Comparison of ENCODE assay signal across 9 cellular contexts in the genomic region with DNA sequence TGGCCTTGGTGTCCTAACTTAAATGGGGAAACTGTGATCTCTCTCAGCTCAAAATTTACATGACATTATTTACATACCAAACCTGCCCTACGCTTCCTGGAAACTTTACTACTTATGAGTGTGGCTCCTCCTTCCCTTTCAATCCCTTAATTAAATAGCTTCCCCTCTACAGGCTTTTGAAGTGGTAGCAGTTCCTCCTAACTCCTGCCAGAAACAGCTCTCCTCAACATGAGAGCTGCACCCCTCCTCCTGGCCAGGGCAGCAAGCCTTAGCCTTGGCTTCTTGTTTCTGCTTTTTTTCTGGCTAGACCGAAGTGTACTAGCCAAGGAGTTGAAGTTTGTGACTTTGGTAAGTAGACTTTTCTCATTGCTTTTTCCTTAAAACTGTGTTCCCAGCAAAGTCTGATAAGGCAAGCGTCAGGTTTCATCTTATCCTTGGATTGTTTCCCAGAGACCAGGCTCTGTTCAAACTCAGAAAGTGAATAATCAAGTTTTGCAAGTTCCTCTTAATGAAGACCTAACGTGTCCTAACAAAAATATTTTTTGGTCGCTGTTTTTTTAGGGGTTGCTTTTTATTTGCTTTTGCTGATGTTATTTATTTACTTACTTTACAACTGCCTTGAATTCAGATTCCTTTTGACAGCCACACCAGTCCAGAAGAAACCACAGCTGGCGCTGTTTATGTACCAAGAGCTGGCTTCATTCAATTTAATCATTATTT. TPM values are rescaled to one million over a fixed set of nuclear protein-coding genes. Genes with fewer than 3 reads are reported as not detected.
DNase-seq lines count a peak whose midpoint lies in the region; ATAC-seq, FAIRE-seq and TF ChIP-seq lines count a peak whose summit lies in the region.
"Had no signal": no experiment of that assay in that cellular context is flagged by ENCODE, and none has a peak within 500 bp of the region (broad histone marks: within the 10 kb centered on the region; RNA-seq: fewer than 3 reads in every experiment).

A gene with protein sequence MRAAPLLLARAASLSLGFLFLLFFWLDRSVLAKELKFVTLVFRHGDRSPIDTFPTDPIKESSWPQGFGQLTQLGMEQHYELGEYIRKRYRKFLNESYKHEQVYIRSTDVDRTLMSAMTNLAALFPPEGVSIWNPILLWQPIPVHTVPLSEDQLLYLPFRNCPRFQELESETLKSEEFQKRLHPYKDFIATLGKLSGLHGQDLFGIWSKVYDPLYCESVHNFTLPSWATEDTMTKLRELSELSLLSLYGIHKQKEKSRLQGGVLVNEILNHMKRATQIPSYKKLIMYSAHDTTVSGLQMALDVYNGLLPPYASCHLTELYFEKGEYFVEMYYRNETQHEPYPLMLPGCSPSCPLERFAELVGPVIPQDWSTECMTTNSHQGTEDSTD (plus strand): TSS at position 179 of the 720 bp plus-strand sequence. CDS start 50 bp downstream, at position 229.

- H3K4me1 Mint-ChIP-seq in IgD-negative memory B cell: peaks cover 7 to 10% (median 8%) of the 10 kb centered on the region in 3 donors
- peaks cover 4 to 7% of the 10 kb centered on the region in 2 donors for H3K4me1 Mint-ChIP-seq in stimulated activated naive B cell treated with anti-CD40 and anti-IgM and Interleukin-4, amounts not matched to agents 10 μg/mL and 1 μg/mL and 100 μg/mL, for 72 hours
- H3K4me1 Mint-ChIP-seq in activated T-cell treated with anti-CD3 and anti-CD28 coated beads, Interleukin-2, amount 50 U/mL, for 4 hours (ENCODE audit: low read depth): no peaks in the 10 kb centered on the region

- H3K27me3 Mint-ChIP-seq in IgD-negative memory B cell: no peaks in the 10 kb centered on the region
- no peaks in the 10 kb centered on the region for H3K27me3 Mint-ChIP-seq in stimulated activated naive B cell treated with anti-CD40 and anti-IgM and Interleukin-4, amounts not matched to agents 10 μg/mL and 1 μg/mL and 100 μg/mL, for 72 hours
- H3K27me3 Mint-ChIP-seq in activated T-cell treated with anti-CD3 and anti-CD28 coated beads, Interleukin-2, amount 50 U/mL, for 4 hours (ENCODE audit: low read depth): peaks cover 8% of the 10 kb centered on the region

- DNase-seq in GM12891 (ENCODE audit: insufficient read length, low spot score) (no peak), hippocampal formation (lab: John Stamatoyannopoulos, UW) (peak; percentile 9 to 22), activated T-cell treated with anti-CD3 and anti-CD28 coated beads for 4 hours (no peak)
- DNase-seq in stimulated activated naive B cell treated with anti-CD40 and anti-IgM and Interleukin-4, amounts not matched to agents 10 μg/mL and 1 μg/mL and 100 μg/mL, for 72 hours: peak; percentile 21
- no peak for DNase-seq in activated effector memory CD4-positive, alpha-beta T cell treated with anti-CD3 and anti-CD28 coated beads, Interleukin-2, amount 50 U/mL, for 16 hours
- DNase-seq in activated T-cell treated with anti-CD3 and anti-CD28 coated beads, Interleukin-2, amount 50 U/mL, for 4 hours: no peak

- no peaks in the 10 kb centered on the region for H3K36me3 Mint-ChIP-seq in IgD-negative memory B cell
- H3K36me3 Mint-ChIP-seq in stimulated activated naive B cell treated with anti-CD40 and anti-IgM and Interleukin-4, amounts not matched to agents 10 μg/mL and 1 μg/mL and 100 μg/mL, for 72 hours: no peaks in the 10 kb centered on the region
- no peaks in the 10 kb centered on the region for H3K36me3 Mint-ChIP-seq in activated T-cell treated with anti-CD3 and anti-CD28 coated beads, Interleukin-2, amount 50 U/mL, for 4 hours (ENCODE audit: insufficient read depth)

- no peaks in the 10 kb centered on the region for H3K9me3 Mint-ChIP-seq in IgD-negative memory B cell
- peaks cover 0 to 8% of the 10 kb centered on the region in 2 donors for H3K9me3 Mint-ChIP-seq in stimulated activated naive B cell treated with anti-CD40 and anti-IgM and Interleukin-4, amounts not matched to agents 10 μg/mL and 1 μg/mL and 100 μg/mL, for 72 hours
- H3K9me3 Mint-ChIP-seq in activated T-cell treated with anti-CD3 and anti-CD28 coated beads, Interleukin-2, amount 50 U/mL, for 4 hours: no peaks in the 10 kb centered on the region

- TF ChIP-seq CTCF in WI38 (IDR thresholded peaks at IDR 0.05; ENCODE audit: low read depth, low read length): no peak

- FAIRE-seq in GM12891 (lab: Jason Lieb, UNC): peak; percentile 50

- peak within 1 kb of the TSS in 1 of 3 donors; percentile 78 for H3K27ac Mint-ChIP-seq in IgD-negative memory B cell
- peak within 1 kb of the TSS; percentile 38 for H3K27ac Mint-ChIP-seq in stimulated activated naive B cell treated with anti-CD40 and anti-IgM and Interleukin-4, amounts not matched to agents 10 μg/mL and 1 μg/mL and 100 μg/mL, for 72 hours

- H3K4me3 Mint-ChIP-seq in IgD-negative memory B cell: peak within 1 kb of the TSS in 3 of 4 donors; percentile 27 to 73 (median 47)
- no peak within 1 kb of the TSS for H3K4me3 Mint-ChIP-seq in stimulated activated naive B cell treated with anti-CD40 and anti-IgM and Interleukin-4, amounts not matched to agents 10 μg/mL and 1 μg/mL and 100 μg/mL, for 72 hours
- H3K4me3 Mint-ChIP-seq in activated T-cell treated with anti-CD3 and anti-CD28 coated beads, Interleukin-2, amount 50 U/mL, for 4 hours: no peak within 1 kb of the TSS

- ATAC-seq in stimulated activated naive B cell treated with anti-CD40 and anti-IgM and Interleukin-4, amounts not matched to agents 10 μg/mL and 1 μg/mL and 100 μg/mL, for 72 hours (replicated peaks): peak; percentile 98 to 99
- no peak for ATAC-seq in activated T-cell treated with anti-CD3 and anti-CD28 coated beads, Interleukin-2, amount 50 U/mL, for 4 hours

- peak within 1 kb of the TSS; percentile 36 for H3K4me3 ChIP-seq in WI38 (ENCODE audit: low read depth, low read length)

- no peak for TF ChIP-seq POLR2A in GM12891 (IDR thresholded peaks at IDR 0.05; ENCODE audit: low read depth, low read length)

TF ChIP-seq in GM12891, 5 proteins besides CTCF, POLR2A, EP300 and RAD21:
- TF ChIP-seq SPI1 (IDR thresholded peaks at IDR 0.05; ENCODE audit: low read depth, low read length): peak; percentile 60
- TF ChIP-seq POLR2AphosphoS5 (IDR thresholded peaks at IDR 0.05; ENCODE audit: low read depth, low read length): no peak
TF ChIP-seq in GM12891: peak in this region for 1.

RNA-seq across cellular contexts. Expression of the gene that starts here (rescaled TPM):
- 0.22 TPM for polyA plus RNA-seq in GM12891 (2012; ENCODE audit: low read depth, missing spikeins)
- 0.28 TPM for polyA plus RNA-seq in IgD-negative memory B cell
- not detected for total RNA-seq in activated T-cell treated with anti-CD3 and anti-CD28 coated beads, Interleukin-2, amount 50 U/mL, for 4 hours
- total RNA-seq: T-helper 2 cell treated with Interferon-gamma antibody and Interleukin-4, amounts not matched to agents 100 ng/mL and 5 ng/mL, for 36 hours had no signal

Comparison
In these comparisons a context has a peak if more than half of its experiments do, and no peak if none do; other contexts are left out.
1. DNase-seq: peak in hippocampal formation (2 of 2) and stimulated activated naive B cell treated with anti-CD40 and anti-IgM and Interleukin-4, amounts not matched to agents 10 μg/mL and 1 μg/mL and 100 μg/mL, for 72 hours (single experiment); none in GM12891 (single experiment), activated T-cell treated with anti-CD3 and anti-CD28 coated beads for 4 hours (single experiment), activated effector memory CD4-positive, alpha-beta T cell treated with anti-CD3 and anti-CD28 coated beads, Interleukin-2, amount 50 U/mL, for 16 hours (single experiment) and activated T-cell treated with anti-CD3 and anti-CD28 coated beads, Interleukin-2, amount 50 U/mL, for 4 hours (single experiment).
2. H3K4me3 Mint-ChIP-seq: peak in IgD-negative memory B cell (3 of 4); none in stimulated activated naive B cell treated with anti-CD40 and anti-IgM and Interleukin-4, amounts not matched to agents 10 μg/mL and 1 μg/mL and 100 μg/mL, for 72 hours (0 of 2) and activated T-cell treated with anti-CD3 and anti-CD28 coated beads, Interleukin-2, amount 50 U/mL, for 4 hours (single experiment).
3. ATAC-seq: peak in stimulated activated naive B cell treated with anti-CD40 and anti-IgM and Interleukin-4, amounts not matched to agents 10 μg/mL and 1 μg/mL and 100 μg/mL, for 72 hours (2 of 2); none in activated T-cell treated with anti-CD3 and anti-CD28 coated beads, Interleukin-2, amount 50 U/mL, for 4 hours (0 of 2).